Comparison of ENCODE assay signal across 8 cellular contexts in the genomic region with DNA sequence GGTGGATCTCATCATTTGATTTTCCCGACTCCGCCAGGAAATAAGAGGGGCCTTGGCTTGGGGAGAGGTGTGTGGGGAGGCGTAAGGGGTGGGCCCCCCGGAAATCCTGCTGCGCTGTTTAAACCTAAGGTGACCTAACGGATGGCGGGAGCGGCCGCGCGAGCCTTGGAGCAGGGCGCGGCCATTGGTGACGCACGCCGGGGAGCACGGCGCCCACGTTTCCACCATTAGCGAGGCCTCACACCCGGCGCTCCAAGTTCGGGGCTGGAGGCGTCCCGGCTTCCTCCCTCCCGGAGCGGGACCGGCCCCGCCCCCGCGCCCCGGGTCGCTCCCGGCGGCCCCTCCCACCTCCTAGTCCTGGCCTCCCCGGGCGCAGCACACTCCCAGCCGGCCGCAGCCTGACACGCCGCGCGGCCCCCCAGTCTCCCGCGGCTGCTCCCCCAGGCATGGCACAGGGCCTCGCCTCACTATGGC. TPM values are rescaled to one million over a fixed set of nuclear protein-coding genes. Genes with fewer than 3 reads are reported as not detected.
A peak's percentile ranks its signal among the peaks of the same experiment; 100 is the strongest.
DNase-seq lines count a peak whose midpoint lies in the region; ATAC-seq and TF ChIP-seq lines count a peak whose summit lies in the region.

A gene (plus strand): TSS at position 354 of the 474 bp plus-strand sequence. CDS start 116 bp downstream, at position 470.

- no peaks in the 10 kb centered on the region for H3K9me3 Mint-ChIP-seq in CD4-positive, alpha-beta T cell
- no peaks in the 10 kb centered on the region for H3K9me3 Mint-ChIP-seq in stimulated activated naive B cell treated with anti-CD40 and anti-IgM and Interleukin-4, amounts not matched to agents 10 μg/mL and 1 μg/mL and 100 μg/mL, for 72 hours

- ATAC-seq in CD4-positive, alpha-beta T cell (ENCODE audit: poor library complexity) = peak; percentile 60
- ATAC-seq in GM19455 (IDR thresholded peaks at IDR 0.05; ENCODE audit: unreplicated experiment) (peak; percentile 79), HG03571 (IDR thresholded peaks at IDR 0.05; ENCODE audit: unreplicated experiment) (peak; percentile 77)
- ATAC-seq in stimulated activated naive B cell treated with anti-CD40 and anti-IgM and Interleukin-4, amounts not matched to agents 10 μg/mL and 1 μg/mL and 100 μg/mL, for 72 hours (replicated peaks) = peak; percentile 68 to 69

- H3K27me3 Mint-ChIP-seq in CD4-positive, alpha-beta T cell = no peaks in the 10 kb centered on the region
- no peaks in the 10 kb centered on the region for H3K27me3 Mint-ChIP-seq in stimulated activated naive B cell treated with anti-CD40 and anti-IgM and Interleukin-4, amounts not matched to agents 10 μg/mL and 1 μg/mL and 100 μg/mL, for 72 hours

- H3K4me2 ChIP-seq in OCI-LY3 (ENCODE audit: low read length) = peak within 1 kb of the TSS; percentile 73

- H3K27me3 ChIP-seq in CD4-positive, alpha-beta T cell (ENCODE audit: control insufficient read depth, insufficient read depth, low read length) = no peaks in the 10 kb centered on the region
- no peaks in the 10 kb centered on the region for H3K27me3 ChIP-seq in OCI-LY3 (ENCODE audit: low read depth, low read length)
- H3K27me3 ChIP-seq in esophagus (ENCODE audit: control insufficient read depth in 1 of 2, insufficient read depth in 2 of 2, low read length in 2 of 2) = no peaks in the 10 kb centered on the region
- H3K27me3 ChIP-seq in muscle layer of colon (ENCODE audit: control insufficient read depth in 1 of 2, insufficient read depth in 2 of 2, low read length in 2 of 2) = no peaks in the 10 kb centered on the region

- H3K4me1 ChIP-seq in OCI-LY3 (ENCODE audit: low read length) = peaks cover 12% of the 10 kb centered on the region
- H3K4me1 ChIP-seq in esophagus (ENCODE audit: control insufficient read depth in 2 of 2, insufficient read depth in 2 of 2, low read length in 1 of 2) = peaks cover 0 to 5% of the 10 kb centered on the region in 2 donors
- peaks cover 7% of the 10 kb centered on the region for H3K4me1 ChIP-seq in muscle layer of colon (ENCODE audit: insufficient read depth, low read length)

- POLR2A ChIA-PET in CD4-positive, alpha-beta T cell (lab: Charles Lee) = interaction anchor here (1.2 kb wide), 1 partner anchor 34 kb away, joined by 3 read pairs; no protein-coding TSS in a partner anchor

- no peaks in the 10 kb centered on the region for H3K9me3 ChIP-seq in CD4-positive, alpha-beta T cell (ENCODE audit: control insufficient read depth, low read length)
- H3K9me3 ChIP-seq in OCI-LY3 (ENCODE audit: insufficient read depth, low read length) = no peaks in the 10 kb centered on the region
- H3K9me3 ChIP-seq in esophagus (ENCODE audit: control insufficient read depth in 2 of 2, insufficient read depth in 1 of 2, low read depth in 1 of 2, low read length in 1 of 2) = peaks cover 0 to 7% of the 10 kb centered on the region in 2 donors
- no peaks in the 10 kb centered on the region for H3K9me3 ChIP-seq in muscle layer of colon (ENCODE audit: low read length)

- H3K9ac ChIP-seq in OCI-LY3 (ENCODE audit: low read length) (peak within 1 kb of the TSS; percentile 77), muscle layer of colon (ENCODE audit: low read length) (peak within 1 kb of the TSS; percentile 9)

- intact Hi-C loops in CD4-positive, alpha-beta T cell (cut with DNase I, micrococcal nuclease) = no loop called here

- WGBS in esophagus, 2 donors = 1 to 25% methylated on average over 33 to 46 of the region's 46 CpGs

- CTCF ChIA-PET in CD4-positive, alpha-beta T cell (lab: Charles Lee) = no interaction called here

- peak within 1 kb of the TSS; percentile 78 for H3K4me3 ChIP-seq in OCI-LY3 (ENCODE audit: low read length)
- peak within 1 kb of the TSS; percentile 66 to 79 for H3K4me3 ChIP-seq in esophagus (ENCODE audit: low read depth in 1 of 2, low read length in 2 of 2)
- H3K4me3 ChIP-seq in muscle layer of colon (ENCODE audit: low read depth in 1 of 2, low read length in 2 of 2) = peak within 1 kb of the TSS; percentile 38 to 51

- TF ChIP-seq CTCF in CD4-positive, alpha-beta T cell (IDR thresholded peaks at IDR 0.05) = no peak
- no peak for TF ChIP-seq CTCF in OCI-LY3 (IDR thresholded peaks at IDR 0.05; ENCODE audit: low read depth, low read length)

- H3K36me3 ChIP-seq in OCI-LY3 (replicated peaks; ENCODE audit: low read depth, low read length) = peaks cover 7% of the 10 kb centered on the region
- H3K36me3 ChIP-seq in esophagus (ENCODE audit: control insufficient read depth in 2 of 2, insufficient read depth in 2 of 2, low read length in 1 of 2) = no peaks in the 10 kb centered on the region
- H3K36me3 ChIP-seq in muscle layer of colon (ENCODE audit: insufficient read depth, low read length) = no peaks in the 10 kb centered on the region

- H3K4me1 Mint-ChIP-seq in CD4-positive, alpha-beta T cell (ENCODE audit: low read depth) = peaks cover 26% of the 10 kb centered on the region
- H3K4me1 Mint-ChIP-seq in stimulated activated naive B cell treated with anti-CD40 and anti-IgM and Interleukin-4, amounts not matched to agents 10 μg/mL and 1 μg/mL and 100 μg/mL, for 72 hours = peaks cover 11 to 16% of the 10 kb centered on the region in 2 donors

- H4K20me1 ChIP-seq in OCI-LY3 (ENCODE audit: insufficient read depth, low read length) = peaks cover 14% of the 10 kb centered on the region; the same call in 1 of the 2 replicates

- peak within 1 kb of the TSS; percentile 64 for H2AFZ ChIP-seq in OCI-LY3 (ENCODE audit: low read depth, low read length)

- DNase-seq in CD4-positive, alpha-beta T cell = peak in 8 of 10 experiments; percentile 4 to 59 (median 28)
- peak; percentile 65 for DNase-seq in activated T-cell treated with anti-CD3 and anti-CD28 coated beads, Interleukin-2, amount 50 U/mL, for 1 hour
- peak; percentile 39 for DNase-seq in stimulated activated naive B cell treated with anti-CD40 and anti-IgM and Interleukin-4, amounts not matched to agents 10 μg/mL and 1 μg/mL and 100 μg/mL, for 72 hours

- H3K27ac ChIP-seq in CD4-positive, alpha-beta T cell (ENCODE audit: low read depth, low read length) = no peak within 1 kb of the TSS
- H3K27ac ChIP-seq in OCI-LY3 (ENCODE audit: low read length) (peak within 1 kb of the TSS; percentile 49), esophagus (ENCODE audit: low read depth in 2 of 2, low read length in 1 of 2) (peak within 1 kb of the TSS; percentile 74 to 77), muscle layer of colon (ENCODE audit: low read depth, low read length) (peak within 1 kb of the TSS; percentile 56)

- H3K4me3 Mint-ChIP-seq in CD4-positive, alpha-beta T cell = peak within 1 kb of the TSS; percentile 90
- H3K4me3 Mint-ChIP-seq in stimulated activated naive B cell treated with anti-CD40 and anti-IgM and Interleukin-4, amounts not matched to agents 10 μg/mL and 1 μg/mL and 100 μg/mL, for 72 hours = peak within 1 kb of the TSS; percentile 90 to 93

- H3K79me2 ChIP-seq in OCI-LY3 (ENCODE audit: low read length) = peaks cover 38% of the 10 kb centered on the region

- H3K36me3 Mint-ChIP-seq in CD4-positive, alpha-beta T cell (ENCODE audit: low read depth) = peaks cover 7% of the 10 kb centered on the region
- H3K36me3 Mint-ChIP-seq in stimulated activated naive B cell treated with anti-CD40 and anti-IgM and Interleukin-4, amounts not matched to agents 10 μg/mL and 1 μg/mL and 100 μg/mL, for 72 hours = peaks cover 8 to 17% of the 10 kb centered on the region in 2 donors

- H3K27ac Mint-ChIP-seq in CD4-positive, alpha-beta T cell = peak within 1 kb of the TSS; percentile 80
- H3K27ac Mint-ChIP-seq in stimulated activated naive B cell treated with anti-CD40 and anti-IgM and Interleukin-4, amounts not matched to agents 10 μg/mL and 1 μg/mL and 100 μg/mL, for 72 hours = peak within 1 kb of the TSS; percentile 96

RNA-seq across cellular contexts. Expression of the gene that starts here (rescaled TPM):
- 10 to 100 TPM; 17.8 to 19.6 TPM for total RNA-seq in CD4-positive, alpha-beta T cell
- polyA plus RNA-seq in esophagus = 10 to 100 TPM; 26.6 to 43.2 TPM
